Comparison of ENCODE assay signal across 19 cellular contexts in genomic region chr16:67964477-67965131, GRCh38. TPM values are rescaled to one million over a fixed set of nuclear protein-coding genes. Genes with fewer than 3 reads are reported as not detected.
DNase-seq lines count a peak whose midpoint lies in the region; ATAC-seq, FAIRE-seq and TF ChIP-seq lines count a peak whose summit lies in the region.
"Had no signal": no experiment of that assay in that cellular context is flagged by ENCODE, and none has a peak within 500 bp of the region (broad histone marks: within the 10 kb centered on the region; RNA-seq: fewer than 3 reads in every experiment).

No MANE protein-coding gene starts in this region.

- H3K4me2 ChIP-seq in HepG2 (ENCODE audit: low read depth, low read length) (peak overlapping the region; percentile 34; the same call in 1 of the 2 replicates), astrocyte (ENCODE audit: low read length) (peak overlapping the region; percentile 25)
- H3K4me2 ChIP-seq: neural progenitor cell had no signal

- TF ChIP-seq CTCF in HepG2 (CRISPR knock-in tag; IDR thresholded peaks at IDR 0.05) (no peak), right lobe of liver (IDR thresholded peaks at IDR 0.05) (no peak), astrocyte (IDR thresholded peaks at IDR 0.05; ENCODE audit: insufficient read depth, low read depth, low read length) (no peak), nephron (IDR thresholded peaks at IDR 0.05; ENCODE audit: unreplicated experiment in 3 of 3) (no peak), upper lobe of right lung (IDR thresholded peaks at IDR 0.05) (no peak)

- ATAC-seq in HepG2 (no peak), right lobe of liver (no peak), upper lobe of right lung (no peak)
- ATAC-seq: K562, left lobe of liver had no signal

- H2AFZ ChIP-seq in HepG2 (ENCODE audit: low read length) (no peak overlapping the region), astrocyte (ENCODE audit: low read depth, low read length) (no peak overlapping the region)
- H2AFZ ChIP-seq: neural progenitor cell had no signal

- peaks cover 28 to 40% of the 10 kb centered on the region in 2 experiments for H3K36me3 ChIP-seq in HepG2 (replicated peaks in 1 of 2; ENCODE audit: control insufficient read depth in 1 of 2, insufficient read depth in 2 of 2, low read length in 2 of 2)
- H3K36me3 ChIP-seq in right lobe of liver: peaks cover 0 to 4% (median 0%) of the 10 kb centered on the region in 4 donors
- H3K36me3 ChIP-seq in astrocyte (ENCODE audit: insufficient read depth, low read length): peaks cover 25% of the 10 kb centered on the region
- H3K36me3 ChIP-seq in upper lobe of right lung: peaks cover 43% of the 10 kb centered on the region
- H3K36me3 ChIP-seq: neural progenitor cell had no signal

- no peak for TF ChIP-seq RAD21 in HepG2 (CRISPR knock-in tag; IDR thresholded peaks at IDR 0.05)

- CTCF ChIA-PET in HepG2 (lab: Yijun Ruan, JAX; ENCODE audit: low intra/inter-chr PET ratio, low total read pairs): no interaction called here

- no peaks in the 10 kb centered on the region for H3K9me3 ChIP-seq in HepG2 (ENCODE audit: low read length)
- no peaks in the 10 kb centered on the region for H3K9me3 ChIP-seq in right lobe of liver
- no peaks in the 10 kb centered on the region for H3K9me3 ChIP-seq in astrocyte (ENCODE audit: insufficient read depth, low read depth, low read length)
- no peaks in the 10 kb centered on the region for H3K9me3 ChIP-seq in upper lobe of right lung

- H3K4me3 Mint-ChIP-seq in astrocyte (ENCODE audit: unreplicated experiment) (peak overlapping the region; percentile 23), nephron (peak overlapping the region in 2 of 3 experiments; percentile 38 to 41)
- H3K4me3 Mint-ChIP-seq: activated CD4-positive, alpha-beta memory T cell treated with anti-CD3 and anti-CD28 coated beads for 36 hours; H9; neural progenitor cell had no signal

- H3K36me3 Mint-ChIP-seq in astrocyte (ENCODE audit: low read depth, unreplicated experiment) (peaks cover 19% of the 10 kb centered on the region), nephron (ENCODE audit: low read depth) (peaks cover 22% of the 10 kb centered on the region)
- H3K36me3 Mint-ChIP-seq: neural progenitor cell had no signal

- no peaks in the 10 kb centered on the region; a peak in 1 of 5 replicates for H3K27me3 ChIP-seq in HepG2 (ENCODE audit: control insufficient read depth in 1 of 2, insufficient read depth in 2 of 2, low read length in 2 of 2)
- no peaks in the 10 kb centered on the region for H3K27me3 ChIP-seq in right lobe of liver
- no peaks in the 10 kb centered on the region for H3K27me3 ChIP-seq in astrocyte (ENCODE audit: insufficient read depth, low read length)
- H3K27me3 ChIP-seq in upper lobe of right lung: no peaks in the 10 kb centered on the region

- H3K9me3 Mint-ChIP-seq in astrocyte (ENCODE audit: unreplicated experiment) (no peaks in the 10 kb centered on the region), nephron (no peaks in the 10 kb centered on the region)
- H3K9me3 Mint-ChIP-seq: activated CD4-positive, alpha-beta memory T cell treated with anti-CD3 and anti-CD28 coated beads for 36 hours; H9; neural progenitor cell had no signal

- no peak for TF ChIP-seq EP300 in HepG2 (IDR thresholded peaks at IDR 0.05; ENCODE audit: low read depth in 2 of 2, low read length in 2 of 2)
- TF ChIP-seq EP300 in HepG2 (CRISPR knock-in tag; IDR thresholded peaks at IDR 0.05; ENCODE audit: borderline replicate concordance): no peak

- DNase-seq in HepG2 (ENCODE audit: low spot score) (no peak), right lobe of liver (no peak), astrocyte (ENCODE audit: low read depth) (no peak), upper lobe of right lung (no peak), islet precursor cell (no peak), NCI-H748 treated with DMSO at 0.1 percent for 48 hours (lab: John Stamatoyannopoulos, UW) (no peak), OCI-M2 (lab: John Stamatoyannopoulos, UW; ENCODE audit: unreplicated experiment) (no peak)
- DNase-seq: activated CD4-positive, alpha-beta memory T cell treated with anti-CD3 and anti-CD28 coated beads for 36 hours; amniotic stem cell; cortex of kidney; NCI-H187 treated with DMSO at 0.1 percent for 48 hours; SIG-M5; stimulated activated CD4-positive, alpha-beta T cell treated with anti-CD3 and anti-CD28 coated beads, Interleukin-4, amount 100 ng/mL, for 4 hours had no signal

- FAIRE-seq in HepG2 (lab: Jason Lieb, UNC) (no peak), astrocyte (lab: Jason Lieb, UNC) (no peak)
- FAIRE-seq: K562 had no signal

- H4K20me1 ChIP-seq in HepG2 (ENCODE audit: insufficient read depth, low read length): peaks cover 21% of the 10 kb centered on the region
- H4K20me1 ChIP-seq in astrocyte (ENCODE audit: insufficient read depth, low read length): peaks cover 83% of the 10 kb centered on the region

- H3K27me3 Mint-ChIP-seq in astrocyte (ENCODE audit: low read depth, unreplicated experiment) (peaks cover under 1% of the 10 kb centered on the region), nephron (ENCODE audit: low read depth) (no peaks in the 10 kb centered on the region)
- H3K27me3 Mint-ChIP-seq: activated CD4-positive, alpha-beta memory T cell treated with anti-CD3 and anti-CD28 coated beads for 36 hours had no signal

- H3K79me2 ChIP-seq in HepG2 (ENCODE audit: insufficient read depth, low read length): peaks cover 72% of the 10 kb centered on the region
- peaks cover 86% of the 10 kb centered on the region for H3K79me2 ChIP-seq in astrocyte (ENCODE audit: insufficient read depth, low read length)

- peak overlapping the region; percentile 43 for H3K27ac Mint-ChIP-seq in astrocyte (ENCODE audit: unreplicated experiment)
- H3K27ac Mint-ChIP-seq in nephron: peak overlapping the region in 1 of 3 experiments; percentile 42
- H3K27ac Mint-ChIP-seq: activated CD4-positive, alpha-beta memory T cell treated with anti-CD3 and anti-CD28 coated beads for 36 hours; neural progenitor cell had no signal

- no TSS peak for BruUV-seq in HepG2 (replicated peaks; lab: Mats Ljungman, UMichigan)

- H3K4me1 Mint-ChIP-seq in astrocyte (ENCODE audit: low read depth, unreplicated experiment): peaks cover 28% of the 10 kb centered on the region
- H3K4me1 Mint-ChIP-seq in nephron: peaks cover 50% of the 10 kb centered on the region

- H3K4me1 ChIP-seq in HepG2 (ENCODE audit: insufficient read depth, low read length) (peaks cover 45% of the 10 kb centered on the region), right lobe of liver (peaks cover 0 to 30% (median 6%) of the 10 kb centered on the region in 4 donors), astrocyte (ENCODE audit: insufficient read depth, low read length) (peaks cover 48% of the 10 kb centered on the region), upper lobe of right lung (peaks cover 79% of the 10 kb centered on the region)

- WGBS in HepG2 (ENCODE audit: low lambda C conversion rate): 90% methylated on average over 6 of the region's 6 CpGs
- 80% methylated on average over 3 of the region's 6 CpGs for WGBS in right lobe of liver (ENCODE audit: insufficient coverage, low coverage, low lambda C conversion rate, missing lambda C conversion rate)

- no peak overlapping the region for H3K9ac ChIP-seq in HepG2 (ENCODE audit: insufficient read depth, low read depth, low read length)
- H3K9ac ChIP-seq in astrocyte (ENCODE audit: low read length): no peak overlapping the region
- H3K9ac ChIP-seq: neural progenitor cell had no signal

- intact Hi-C loops in HepG2 (cut with micrococcal nuclease; ENCODE audit: unreplicated experiment) (no loop called here), right lobe of liver (cut with DNase I) (no loop called here), upper lobe of right lung (cut with DNase I) (no loop called here)

- POLR2A ChIA-PET in HepG2 (lab: Yijun Ruan, JAX): interaction anchor here (0.5 to 12.9 kb wide), 8 partner anchors 10 to 485 kb away, joined by 3 to 226 read pairs (median 10); partner anchors contain the start of genes LCAT and PSMB10

- no peak overlapping the region for H3K27ac ChIP-seq in HepG2 (ENCODE audit: extremely low read length, insufficient read depth, low read length)
- no peak overlapping the region for H3K27ac ChIP-seq in right lobe of liver
- H3K27ac ChIP-seq in astrocyte (ENCODE audit: low read depth, low read length): no peak overlapping the region
- H3K27ac ChIP-seq in upper lobe of right lung: no peak overlapping the region
- H3K27ac ChIP-seq: epithelial cell of prostate, neural progenitor cell had no signal

- TF ChIP-seq POLR2A in HepG2 (IDR thresholded peaks at IDR 0.05; ENCODE audit: insufficient read depth in 1 of 2, low read depth in 2 of 2, low read length in 2 of 2) (peak; percentile 23 to 53; a peak in 2 of 4 replicates), right lobe of liver (IDR thresholded peaks at IDR 0.05) (no peak)

- H3K4me3 ChIP-seq in HepG2 (replicated peaks in 1 of 3; ENCODE audit: insufficient read depth in 1 of 3, low read depth in 2 of 3, low read length in 3 of 3) (no peak overlapping the region), right lobe of liver (no peak overlapping the region), astrocyte (ENCODE audit: insufficient read depth, low read depth, low read length) (no peak overlapping the region), upper lobe of right lung (no peak overlapping the region)
- H3K4me3 ChIP-seq: K562, neural progenitor cell had no signal

- in situ Hi-C loops in HepG2 (cut with HindIII; ENCODE audit: extremely low pct_ligation_motif_present, low pct_unique_long_range_greater_than_20kb): no loop called here

RNA-seq across cellular contexts. Expression of gene SLC12A4, which starts 3.8 kb away (rescaled TPM):
- total RNA-seq in HepG2 (2016; rRNA removed; fragmentation: Illumina TruSeq; extraction: Trizol) (23.1 and 65.1 TPM in 2 replicates), right lobe of liver (10 to 100 TPM; 17.2 to 40.0 (median 21.9) TPM), astrocyte (114 and 118 TPM in 2 replicates), upper lobe of right lung (102 TPM)
- total RNA-seq in HepG2 (2016; cell fraction: cytosol; rRNA removed; fragmentation: Illumina TruSeq; extraction: Trizol; ENCODE audit: low read depth): 26.9 and 34.0 TPM in 2 replicates
- total RNA-seq in HepG2 (2016; cell fraction: insoluble cytoplasmic fraction; rRNA removed; fragmentation: Illumina TruSeq; extraction: Trizol): 17.0 and 65.2 TPM in 2 replicates
- total RNA-seq in HepG2 (2016; cell fraction: membrane; rRNA removed; fragmentation: Illumina TruSeq; extraction: Trizol): 31.5 and 34.1 TPM in 2 replicates
- total RNA-seq in HepG2 (2016; cell fraction: nucleus; rRNA removed; fragmentation: Illumina TruSeq; extraction: Trizol): 87.0 and 109 TPM in 2 replicates
- polyA plus RNA-seq in HepG2 (2011; rRNA removed): 84.3 and 134 TPM in 2 replicates
- polyA plus RNA-seq in HepG2 (2011; cell fraction: cytosol; rRNA removed): 42.1 and 54.3 TPM in 2 replicates
- polyA plus RNA-seq in HepG2 (2011; cell fraction: nucleus; rRNA removed): 687 and 790 TPM in 2 replicates
- 66.6 and 79.4 TPM in 2 replicates for polyA plus RNA-seq in HepG2 (2012)
- polyA plus RNA-seq in HepG2 (2016; cell fraction: cytosol; fragmentation: Illumina TruSeq; extraction: Trizol; ENCODE audit: low read depth): 9.6 and 12.5 TPM in 2 replicates
- polyA plus RNA-seq in HepG2 (2016; cell fraction: insoluble cytoplasmic fraction; fragmentation: Illumina TruSeq; extraction: Trizol; ENCODE audit: low read depth): 12.0 and 18.1 TPM in 2 replicates
- 17.2 and 19.1 TPM in 2 replicates for polyA plus RNA-seq in HepG2 (2016; cell fraction: membrane; fragmentation: Illumina TruSeq; extraction: Trizol; ENCODE audit: low read depth)
- polyA plus RNA-seq in HepG2 (2016; cell fraction: nucleus; fragmentation: Illumina TruSeq; extraction: Trizol; ENCODE audit: insufficient read depth, low read depth): 253 and 270 TPM in 2 replicates
- polyA minus RNA-seq in HepG2 (2011; rRNA and poly(A)+ RNA removed; ENCODE audit: low replicate concordance): 74.6 and 238 TPM in 2 replicates
- 48.3 and 54.6 TPM in 2 replicates for polyA minus RNA-seq in HepG2 (2011; cell fraction: cytosol; rRNA and poly(A)+ RNA removed)
- 152 and 193 TPM in 2 replicates for polyA minus RNA-seq in HepG2 (2011; cell fraction: nucleus; rRNA and poly(A)+ RNA removed)

RNA-seq across cellular contexts. Expression of gene DPEP3, which starts 15.7 kb away (rescaled TPM):
- not detected in 2 replicates for total RNA-seq in HepG2 (2016; rRNA removed; fragmentation: Illumina TruSeq; extraction: Trizol)
- not detected in 2 replicates for total RNA-seq in HepG2 (2016; cell fraction: cytosol; rRNA removed; fragmentation: Illumina TruSeq; extraction: Trizol; ENCODE audit: low read depth)
- total RNA-seq in HepG2 (2016; cell fraction: insoluble cytoplasmic fraction; rRNA removed; fragmentation: Illumina TruSeq; extraction: Trizol): not detected in 2 replicates
- not detected in 2 replicates for total RNA-seq in HepG2 (2016; cell fraction: membrane; rRNA removed; fragmentation: Illumina TruSeq; extraction: Trizol)
- not detected in 2 replicates for total RNA-seq in HepG2 (2016; cell fraction: nucleus; rRNA removed; fragmentation: Illumina TruSeq; extraction: Trizol)
- not detected in 2 replicates for polyA plus RNA-seq in HepG2 (2011; rRNA removed)
- polyA plus RNA-seq in HepG2 (2011; cell fraction: cytosol; rRNA removed): not detected in 2 replicates
- polyA plus RNA-seq in HepG2 (2011; cell fraction: nucleus; rRNA removed): not detected in 2 replicates
- polyA plus RNA-seq in HepG2 (2012): not detected in 2 replicates
- polyA plus RNA-seq in HepG2 (2016; cell fraction: cytosol; fragmentation: Illumina TruSeq; extraction: Trizol; ENCODE audit: low read depth): not detected in 2 replicates
- polyA plus RNA-seq in HepG2 (2016; cell fraction: insoluble cytoplasmic fraction; fragmentation: Illumina TruSeq; extraction: Trizol; ENCODE audit: low read depth): not detected in 2 replicates
- not detected in 2 replicates for polyA plus RNA-seq in HepG2 (2016; cell fraction: membrane; fragmentation: Illumina TruSeq; extraction: Trizol; ENCODE audit: low read depth)
- polyA plus RNA-seq in HepG2 (2016; cell fraction: nucleus; fragmentation: Illumina TruSeq; extraction: Trizol; ENCODE audit: insufficient read depth, low read depth): not detected in 2 replicates
- not detected in 2 replicates for polyA minus RNA-seq in HepG2 (2011; rRNA and poly(A)+ RNA removed; ENCODE audit: low replicate concordance)
- polyA minus RNA-seq in HepG2 (2011; cell fraction: cytosol; rRNA and poly(A)+ RNA removed): not detected in 2 replicates
- polyA minus RNA-seq in HepG2 (2011; cell fraction: nucleus; rRNA and poly(A)+ RNA removed): not detected in 2 replicates
- total RNA-seq in right lobe of liver: under 1 TPM in 1 of 6 experiments, not detected in 5; 0.10 TPM
- total RNA-seq in astrocyte: not detected in 2 replicates
- total RNA-seq in upper lobe of right lung: not detected
- total RNA-seq: activated CD4-positive, alpha-beta memory T cell treated with anti-CD3 and anti-CD28 coated beads for 36 hours; K562; left lobe of liver had no signal
- polyA plus RNA-seq: K562 had no signal

RNA-seq across cellular contexts. Expression of gene LCAT, which starts 20.7 kb away (rescaled TPM):
- total RNA-seq in HepG2 (2016; rRNA removed; fragmentation: Illumina TruSeq; extraction: Trizol) (13.2 and 36.1 TPM in 2 replicates), right lobe of liver (100 to 1,000 TPM in 4 of 6 experiments, 10 to 100 TPM in 2; 29.4 to 207 (median 137) TPM), astrocyte (33.7 and 37.9 TPM in 2 replicates), upper lobe of right lung (40.2 TPM)
- total RNA-seq in HepG2 (2016; cell fraction: cytosol; rRNA removed; fragmentation: Illumina TruSeq; extraction: Trizol; ENCODE audit: low read depth): 21.4 and 35.2 TPM in 2 replicates
- 15.3 and 43.4 TPM in 2 replicates for total RNA-seq in HepG2 (2016; cell fraction: insoluble cytoplasmic fraction; rRNA removed; fragmentation: Illumina TruSeq; extraction: Trizol)
- total RNA-seq in HepG2 (2016; cell fraction: membrane; rRNA removed; fragmentation: Illumina TruSeq; extraction: Trizol): 28.1 and 30.3 TPM in 2 replicates
- 38.4 and 54.9 TPM in 2 replicates for total RNA-seq in HepG2 (2016; cell fraction: nucleus; rRNA removed; fragmentation: Illumina TruSeq; extraction: Trizol)
- polyA plus RNA-seq in HepG2 (2011; rRNA removed): 38.9 and 46.0 TPM in 2 replicates
- 19.5 and 23.4 TPM in 2 replicates for polyA plus RNA-seq in HepG2 (2011; cell fraction: cytosol; rRNA removed)
- polyA plus RNA-seq in HepG2 (2011; cell fraction: nucleus; rRNA removed): 217 and 291 TPM in 2 replicates
- 56.2 and 59.4 TPM in 2 replicates for polyA plus RNA-seq in HepG2 (2012)
- polyA plus RNA-seq in HepG2 (2016; cell fraction: cytosol; fragmentation: Illumina TruSeq; extraction: Trizol; ENCODE audit: low read depth): 28.0 and 29.1 TPM in 2 replicates
- polyA plus RNA-seq in HepG2 (2016; cell fraction: insoluble cytoplasmic fraction; fragmentation: Illumina TruSeq; extraction: Trizol; ENCODE audit: low read depth): 16.8 and 22.2 TPM in 2 replicates
- polyA plus RNA-seq in HepG2 (2016; cell fraction: membrane; fragmentation: Illumina TruSeq; extraction: Trizol; ENCODE audit: low read depth): 27.6 and 33.3 TPM in 2 replicates
- 213 and 231 TPM in 2 replicates for polyA plus RNA-seq in HepG2 (2016; cell fraction: nucleus; fragmentation: Illumina TruSeq; extraction: Trizol; ENCODE audit: insufficient read depth, low read depth)
- 3.9 and 39.1 TPM in 2 replicates for polyA minus RNA-seq in HepG2 (2011; rRNA and poly(A)+ RNA removed; ENCODE audit: low replicate concordance)
- polyA minus RNA-seq in HepG2 (2011; cell fraction: cytosol; rRNA and poly(A)+ RNA removed): 12.8 and 12.9 TPM in 2 replicates
- polyA minus RNA-seq in HepG2 (2011; cell fraction: nucleus; rRNA and poly(A)+ RNA removed): 24.2 and 31.6 TPM in 2 replicates

RNA-seq across cellular contexts. Expression of gene PSMB10, which starts 28.0 kb away (rescaled TPM):
- total RNA-seq in HepG2 (2016; rRNA removed; fragmentation: Illumina TruSeq; extraction: Trizol): 65.9 and 71.3 TPM in 2 replicates
- 135 and 146 TPM in 2 replicates for total RNA-seq in HepG2 (2016; cell fraction: cytosol; rRNA removed; fragmentation: Illumina TruSeq; extraction: Trizol; ENCODE audit: low read depth)
- total RNA-seq in HepG2 (2016; cell fraction: insoluble cytoplasmic fraction; rRNA removed; fragmentation: Illumina TruSeq; extraction: Trizol): 68.9 and 72.1 TPM in 2 replicates
- 107 and 122 TPM in 2 replicates for total RNA-seq in HepG2 (2016; cell fraction: membrane; rRNA removed; fragmentation: Illumina TruSeq; extraction: Trizol)
- total RNA-seq in HepG2 (2016; cell fraction: nucleus; rRNA removed; fragmentation: Illumina TruSeq; extraction: Trizol): 28.4 and 28.5 TPM in 2 replicates
- polyA plus RNA-seq in HepG2 (2011; rRNA removed): 12.7 and 17.8 TPM in 2 replicates
- 15.3 and 32.0 TPM in 2 replicates for polyA plus RNA-seq in HepG2 (2011; cell fraction: cytosol; rRNA removed)
- polyA plus RNA-seq in HepG2 (2011; cell fraction: nucleus; rRNA removed): 23.8 and 27.0 TPM in 2 replicates
- polyA plus RNA-seq in HepG2 (2012): 20.6 and 20.8 TPM in 2 replicates
- 128 and 158 TPM in 2 replicates for polyA plus RNA-seq in HepG2 (2016; cell fraction: cytosol; fragmentation: Illumina TruSeq; extraction: Trizol; ENCODE audit: low read depth)
- 65.0 and 66.8 TPM in 2 replicates for polyA plus RNA-seq in HepG2 (2016; cell fraction: insoluble cytoplasmic fraction; fragmentation: Illumina TruSeq; extraction: Trizol; ENCODE audit: low read depth)
- polyA plus RNA-seq in HepG2 (2016; cell fraction: membrane; fragmentation: Illumina TruSeq; extraction: Trizol; ENCODE audit: low read depth): 86.7 and 90.6 TPM in 2 replicates
- 32.5 and 33.1 TPM in 2 replicates for polyA plus RNA-seq in HepG2 (2016; cell fraction: nucleus; fragmentation: Illumina TruSeq; extraction: Trizol; ENCODE audit: insufficient read depth, low read depth)
- polyA minus RNA-seq in HepG2 (2011; rRNA and poly(A)+ RNA removed; ENCODE audit: low replicate concordance): 16.1 and 17.6 TPM in 2 replicates
- polyA minus RNA-seq in HepG2 (2011; cell fraction: cytosol; rRNA and poly(A)+ RNA removed): 5.4 and 12.7 TPM in 2 replicates
- 7.2 and 9.8 TPM in 2 replicates for polyA minus RNA-seq in HepG2 (2011; cell fraction: nucleus; rRNA and poly(A)+ RNA removed)
- 10 to 100 TPM; 19.0 to 39.6 (median 22.7) TPM for total RNA-seq in right lobe of liver
- total RNA-seq in astrocyte: 35.8 and 38.8 TPM in 2 replicates
- total RNA-seq in upper lobe of right lung: 71.6 TPM

RNA-seq across cellular contexts. Expression of gene CTRL, which starts 32.9 kb away (rescaled TPM):
- total RNA-seq in HepG2 (2016; rRNA removed; fragmentation: Illumina TruSeq; extraction: Trizol) (1.1 and 2.7 TPM in 2 replicates), right lobe of liver (under 1 TPM in 3 of 6 experiments, not detected in 3; 0.12 to 0.49 (median 0.44) TPM), astrocyte (1.1 and 1.2 TPM in 2 replicates), upper lobe of right lung (0.96 TPM)
- 1.7 and 2.0 TPM in 2 replicates for total RNA-seq in HepG2 (2016; cell fraction: cytosol; rRNA removed; fragmentation: Illumina TruSeq; extraction: Trizol; ENCODE audit: low read depth)
- total RNA-seq in HepG2 (2016; cell fraction: insoluble cytoplasmic fraction; rRNA removed; fragmentation: Illumina TruSeq; extraction: Trizol): 1.9 and 2.5 TPM in 2 replicates
- 2.8 and 4.0 TPM in 2 replicates for total RNA-seq in HepG2 (2016; cell fraction: membrane; rRNA removed; fragmentation: Illumina TruSeq; extraction: Trizol)
- 2.4 and 3.4 TPM in 2 replicates for total RNA-seq in HepG2 (2016; cell fraction: nucleus; rRNA removed; fragmentation: Illumina TruSeq; extraction: Trizol)
- 1.7 and 1.9 TPM in 2 replicates for polyA plus RNA-seq in HepG2 (2011; rRNA removed)
- polyA plus RNA-seq in HepG2 (2011; cell fraction: cytosol; rRNA removed): 0.82 and 1.1 TPM in 2 replicates
- 8.1 and 10.3 TPM in 2 replicates for polyA plus RNA-seq in HepG2 (2011; cell fraction: nucleus; rRNA removed)
- 0.86 and 2.7 TPM in 2 replicates for polyA plus RNA-seq in HepG2 (2012)
- polyA plus RNA-seq in HepG2 (2016; cell fraction: cytosol; fragmentation: Illumina TruSeq; extraction: Trizol; ENCODE audit: low read depth): 2.1 and 2.2 TPM in 2 replicates
- polyA plus RNA-seq in HepG2 (2016; cell fraction: insoluble cytoplasmic fraction; fragmentation: Illumina TruSeq; extraction: Trizol; ENCODE audit: low read depth): 0.96 and 3.6 TPM in 2 replicates
- polyA plus RNA-seq in HepG2 (2016; cell fraction: membrane; fragmentation: Illumina TruSeq; extraction: Trizol; ENCODE audit: low read depth): 1.7 and 2.4 TPM in 2 replicates
- 6.3 and 7.8 TPM in 2 replicates for polyA plus RNA-seq in HepG2 (2016; cell fraction: nucleus; fragmentation: Illumina TruSeq; extraction: Trizol; ENCODE audit: insufficient read depth, low read depth)
- 1.8 and 2.2 TPM in 2 replicates for polyA minus RNA-seq in HepG2 (2011; rRNA and poly(A)+ RNA removed; ENCODE audit: low replicate concordance)
- polyA minus RNA-seq in HepG2 (2011; cell fraction: cytosol; rRNA and poly(A)+ RNA removed): not detected in 2 replicates
- polyA minus RNA-seq in HepG2 (2011; cell fraction: nucleus; rRNA and poly(A)+ RNA removed): 0.90 and 2.0 TPM in 2 replicates
